In genomic region chr6:10518461-10519216, GRCh38 we compare ENCODE assay signal across 2 cellular contexts.
TF ChIP-seq lines count a peak whose summit lies in the region.

No MANE protein-coding gene starts in this region.

TF ChIP-seq in SK-N-SH, 30 proteins besides CTCF, POLR2A, EP300 and RAD21 (continued from another document):
- TF ChIP-seq ZBTB33 (IDR thresholded peaks at IDR 0.05; ENCODE audit: borderline replicate concordance, low read depth) (no peak), FOXJ3 (CRISPR knock-in tag; IDR thresholded peaks at IDR 0.05) (no peak), MEF2A (IDR thresholded peaks at IDR 0.05; ENCODE audit: borderline replicate concordance, low read depth) (no peak), TEAD4 (IDR thresholded peaks at IDR 0.05; ENCODE audit: borderline replicate concordance, insufficient read depth) (no peak), POLR2AphosphoS5 (IDR thresholded peaks at IDR 0.05; ENCODE audit: low read depth, low read length) (no peak)

TF ChIP-seq in SK-N-SH treated with all-trans-retinoic acid at 6 μM for 48 hours, 23 proteins besides CTCF, POLR2A, EP300 and RAD21 (continued from another document):
- no peak for TF ChIP-seq TSHZ2 (CRISPR knock-in tag; IDR thresholded peaks at IDR 0.05)
- TF ChIP-seq ZNF8 (CRISPR knock-in tag; IDR thresholded peaks at IDR 0.05), result no peak
